In the genomic region with DNA sequence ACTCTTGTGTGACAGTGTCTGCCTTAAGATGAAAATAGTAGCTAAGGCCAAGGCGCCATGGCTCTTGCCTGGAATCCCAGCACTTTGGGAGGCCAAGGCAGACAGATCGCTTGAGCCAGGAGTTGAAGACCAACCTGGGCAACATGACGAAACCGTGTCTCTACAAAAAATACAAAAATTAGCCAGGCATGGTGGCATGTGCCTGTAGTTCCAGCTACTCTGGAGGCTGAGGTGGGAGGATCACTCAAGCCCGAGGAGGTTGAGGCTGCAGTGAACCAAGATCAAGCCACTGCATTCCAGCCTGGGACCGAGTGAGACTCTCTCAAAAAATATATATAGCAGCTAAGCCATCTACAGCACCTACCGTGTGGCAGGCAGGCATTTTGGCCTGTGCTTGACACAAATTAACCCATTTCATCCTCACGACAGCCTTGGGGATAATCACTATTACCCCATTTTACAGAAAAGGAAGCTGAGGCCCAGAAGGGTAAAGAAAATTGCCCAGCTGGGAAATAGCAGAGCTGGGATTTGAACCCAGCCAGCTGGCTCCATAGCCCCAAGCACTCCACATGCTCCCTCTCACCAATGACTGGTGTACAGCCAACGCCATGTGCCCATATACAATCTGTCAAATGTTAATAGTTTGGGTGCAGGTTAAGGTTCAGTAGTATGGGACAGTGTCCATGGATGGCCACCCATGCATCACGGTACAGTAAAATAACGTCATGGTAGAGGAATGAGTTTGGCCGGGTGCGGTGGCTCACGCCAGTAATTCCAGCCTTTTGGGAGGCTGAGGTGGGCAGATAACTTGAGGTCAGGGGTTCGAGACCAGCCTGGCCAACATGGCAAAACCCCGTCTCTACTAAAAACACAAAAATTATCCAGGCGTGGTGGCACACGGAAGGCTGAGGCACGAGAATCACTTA, we compare ENCODE assay signal across 8 cellular contexts. TPM values are rescaled to one million over a fixed set of nuclear protein-coding genes. Genes with fewer than 3 reads are reported as not detected.
A peak's percentile ranks its signal among the peaks of the same experiment; 100 is the strongest.
DNase-seq lines count a peak whose midpoint lies in the region; ATAC-seq and TF ChIP-seq lines count a peak whose summit lies in the region.

No MANE protein-coding gene starts in this region.

- H3K4me3 ChIP-seq in ACC112 (ENCODE audit: low read depth, low read length) (peak overlapping the region; percentile 97), astrocyte of the cerebellum (ENCODE audit: low read depth, low read length) (peak overlapping the region; percentile 57), lung (peak overlapping the region; percentile 67)

- ATAC-seq in lung (ENCODE audit: insufficient read depth, low FRiP score), result no peak
- no peak for ATAC-seq in left lobe of liver
- no peak for ATAC-seq in HG03354 (IDR thresholded peaks at IDR 0.05; ENCODE audit: poor library complexity, severe bottlenecking, unreplicated experiment)

- WGBS in lung, 2 donors, result 77 to 78% methylated on average over 19 of the region's 19 CpGs

- H3K4me1 Mint-ChIP-seq in HFFc6 (ENCODE audit: low read depth), result peaks cover 60% of the 10 kb centered on the region

- in situ Hi-C loops in astrocyte of the cerebellum (cut with HindIII; ENCODE audit: low sequenced_read_pairs), result loop anchor here (5.0 kb wide), 1 partner anchor 42 kb away; no protein-coding TSS in a partner anchor

- peaks cover 47% of the 10 kb centered on the region for H3K36me3 Mint-ChIP-seq in HFFc6 (ENCODE audit: low read depth)

- DNase-seq in HFFc6, result no peak
- DNase-seq in astrocyte of the cerebellum (ENCODE audit: low read depth), result no peak
- no peak for DNase-seq in lung (ENCODE audit: low spot score)
- DNase-seq in left lobe of liver (ENCODE audit: low spot score), result no peak
- no peak for DNase-seq in NCI-H510A (lab: John Stamatoyannopoulos, UW)
- DNase-seq in dermis blood vessel endothelial cell, result no peak

- H3K36me3 ChIP-seq in ACC112 (ENCODE audit: insufficient read depth, low read length) (peaks cover 6% of the 10 kb centered on the region; the same call in 1 of the 2 replicates), lung (ENCODE audit: control insufficient read depth in 2 of 2, insufficient read depth in 2 of 2, low read length in 2 of 2) (peaks cover 0 to 23% of the 10 kb centered on the region in 2 donors)

- H3K4me1 ChIP-seq in ACC112 (ENCODE audit: control insufficient read depth, insufficient read depth, low read length, unreplicated experiment) (peaks cover 26% of the 10 kb centered on the region), lung (ENCODE audit: control insufficient read depth in 2 of 2, insufficient read depth in 2 of 2, low read length in 2 of 2) (peaks cover 0 to 8% of the 10 kb centered on the region in 2 donors)

- H3K27ac ChIP-seq in ACC112 (ENCODE audit: low read depth, low read length) (peak overlapping the region; percentile 92), lung (ENCODE audit: low read depth in 1 of 2, low read length in 1 of 2) (peak overlapping the region in 1 of 2 donors; percentile 91)

- H3K9me3 Mint-ChIP-seq in HFFc6, result no peaks in the 10 kb centered on the region

- H3K27me3 Mint-ChIP-seq in HFFc6 (ENCODE audit: insufficient read depth), result peaks cover 4% of the 10 kb centered on the region; the same call in 1 of the 2 replicates

- no peak for TF ChIP-seq CTCF in HFFc6 (IDR thresholded peaks at IDR 0.05)
- TF ChIP-seq CTCF in astrocyte of the cerebellum (IDR thresholded peaks at IDR 0.05; ENCODE audit: low read depth, low read length, missing control alignments), result no peak
- no peak for TF ChIP-seq CTCF in lung (IDR thresholded peaks at IDR 0.05; ENCODE audit: control extremely low read depth, extremely low read depth)

- peak overlapping the region; percentile 97 for H3K27ac Mint-ChIP-seq in HFFc6

- H3K9me3 ChIP-seq in lung (ENCODE audit: control insufficient read depth in 2 of 2, insufficient read depth in 1 of 2, low read length in 1 of 2), result no peaks in the 10 kb centered on the region

- peaks cover 58% of the 10 kb centered on the region for H3K79me2 ChIP-seq in ACC112 (ENCODE audit: control insufficient read depth, insufficient read depth, low read length, unreplicated experiment)

- H3K4me3 Mint-ChIP-seq in HFFc6, result peak overlapping the region; percentile 97

- H2AFZ ChIP-seq in ACC112 (ENCODE audit: low read length, unreplicated experiment), result no peak overlapping the region

- H3K27me3 ChIP-seq in ACC112 (ENCODE audit: insufficient read depth, low read length), result no peaks in the 10 kb centered on the region
- no peaks in the 10 kb centered on the region for H3K27me3 ChIP-seq in lung (ENCODE audit: control insufficient read depth, insufficient read depth)

RNA-seq across cellular contexts. Expression of a gene that starts 3.1 kb away (rescaled TPM):
- total RNA-seq in HFFc6 (2021; fragmentation: NEBNext Ultra II Directional; extraction: Animal tissue kit (Norgen Biotek cat#: 25700)), result 100 to 1,000 TPM; 263 to 310 (median 281) TPM
- total RNA-seq in lung (100 to 1,000 TPM in 1 of 2 donors, 10 to 100 TPM in 1; 38.2 to 216 TPM), left lobe of liver (3.8 TPM), dermis blood vessel endothelial cell (66.9 and 76.2 TPM in 2 replicates)
- polyA plus RNA-seq in lung, result 100 to 1,000 TPM in 1 of 2 donors, 10 to 100 TPM in 1; 97.0 to 116 TPM

RNA-seq across cellular contexts. Expression of a gene that starts 39.1 kb away (rescaled TPM):
- total RNA-seq in HFFc6 (2021; fragmentation: NEBNext Ultra II Directional; extraction: Animal tissue kit (Norgen Biotek cat#: 25700)), result 10 to 100 TPM; 53.6 to 60.8 (median 58.3) TPM
- total RNA-seq in lung (10 to 100 TPM; 71.6 to 86.8 TPM), left lobe of liver (24.1 TPM), dermis blood vessel endothelial cell (90.9 and 135 TPM in 2 replicates)
- 10 to 100 TPM; 71.9 to 86.6 TPM for polyA plus RNA-seq in lung

RNA-seq across cellular contexts. Expression of a gene that starts 39.5 kb away (rescaled TPM):
- total RNA-seq in HFFc6 (2021; fragmentation: NEBNext Ultra II Directional; extraction: Animal tissue kit (Norgen Biotek cat#: 25700)), result 10 to 100 TPM; 31.4 to 36.8 (median 33.2) TPM
- total RNA-seq in lung, result 10 to 100 TPM; 16.1 to 23.9 TPM
- polyA plus RNA-seq in lung, result 10 to 100 TPM; 10.8 to 14.4 TPM
- 6.6 TPM for total RNA-seq in left lobe of liver
- total RNA-seq in dermis blood vessel endothelial cell, result 16.7 and 21.5 TPM in 2 replicates
